1 cellular context compared by ENCODE assay signal in genomic region chr16:19521471-19522368, GRCh38.
TF ChIP-seq lines count a peak whose summit lies in the region.

Gene GDE1, minus strand, starts transcription at chr16:19522098. Its CDS starts 134 bp downstream, at chr16:19521964.

TF ChIP-seq in HEK293, 187 proteins besides CTCF, POLR2A, EP300 and RAD21 (continued from another document and continues in another):
- TF ChIP-seq PATZ1 (tag by site-specific recombination; IDR thresholded peaks at IDR 0.05) (peak; percentile 85), ZNF555 (tag by site-specific recombination; conservative IDR thresholded peaks at IDR 0.05) (no peak), ELK4 (IDR thresholded peaks at IDR 0.05; ENCODE audit: borderline replicate concordance, low read depth, low read length) (no peak), ZNF626 (tag by site-specific recombination; IDR thresholded peaks at IDR 0.05) (no peak), ZNF280D (tag by site-specific recombination; IDR thresholded peaks at IDR 0.05) (no peak), ATF2 (tag by site-specific recombination; IDR thresholded peaks at IDR 0.05; ENCODE audit: low read depth) (no peak), ZNF426 (tag by site-specific recombination; IDR thresholded peaks at IDR 0.05) (no peak), ZNF433 (tag by site-specific recombination; IDR thresholded peaks at IDR 0.05; ENCODE audit: low read depth) (no peak), ZNF280C (tag by site-specific recombination; IDR thresholded peaks at IDR 0.05) (no peak), ZIC2 (tag by site-specific recombination; IDR thresholded peaks at IDR 0.05) (peak; percentile 68), ZNF777 (tag by site-specific recombination; IDR thresholded peaks at IDR 0.05; ENCODE audit: borderline replicate concordance) (no peak), ZNF16 (tag by site-specific recombination; IDR thresholded peaks at IDR 0.05; ENCODE audit: low read depth) (no peak), ZBTB48 (tag by site-specific recombination; IDR thresholded peaks at IDR 0.05) (peak; percentile 84), ZNF202 (tag by site-specific recombination; IDR thresholded peaks at IDR 0.05; ENCODE audit: borderline replicate concordance) (no peak), BCL11B (tag by site-specific recombination; IDR thresholded peaks at IDR 0.05; ENCODE audit: low read depth) (no peak), ZFP41 (tag by site-specific recombination; IDR thresholded peaks at IDR 0.05; ENCODE audit: borderline replicate concordance) (no peak), ZNF658 (tag by site-specific recombination; IDR thresholded peaks at IDR 0.05) (no peak), ZEB2 (tag by site-specific recombination; IDR thresholded peaks at IDR 0.05) (peak; percentile 86; the same call in 1 of the 2 replicates), HOXA7 (CRISPR knock-in tag; IDR thresholded peaks at IDR 0.05; ENCODE audit: borderline replicate concordance) (no peak), ZNF529 (tag by site-specific recombination; IDR thresholded peaks at IDR 0.05; ENCODE audit: insufficient replicate concordance) (no peak), ZSCAN30 (tag by site-specific recombination; IDR thresholded peaks at IDR 0.05) (peak; percentile 79; the same call in 1 of the 2 replicates), AEBP2 (tag by site-specific recombination; IDR thresholded peaks at IDR 0.05; ENCODE audit: borderline replicate concordance) (no peak), PBX3 (CRISPR knock-in tag; IDR thresholded peaks at IDR 0.05) (no peak), GLI2 (tag by site-specific recombination; IDR thresholded peaks at IDR 0.05; ENCODE audit: borderline replicate concordance, low read depth) (no peak), SP2 (tag by site-specific recombination; IDR thresholded peaks at IDR 0.05) (peak; percentile 93), ZNF23 (tag by site-specific recombination; IDR thresholded peaks at IDR 0.05; ENCODE audit: borderline replicate concordance) (no peak), ZNF549 (tag by site-specific recombination; IDR thresholded peaks at IDR 0.05) (no peak), ZNF324 (tag by site-specific recombination; IDR thresholded peaks at IDR 0.05) (no peak), ZNF132 (tag by site-specific recombination; IDR thresholded peaks at IDR 0.05; ENCODE audit: borderline replicate concordance) (no peak), PRDM1 (tag by site-specific recombination; IDR thresholded peaks at IDR 0.05) (no peak), ZNF488 (tag by site-specific recombination; IDR thresholded peaks at IDR 0.05) (no peak), ZNF473 (tag by site-specific recombination; IDR thresholded peaks at IDR 0.05) (no peak), HOXD13 (CRISPR knock-in tag; IDR thresholded peaks at IDR 0.05; ENCODE audit: borderline replicate concordance) (no peak), ZBTB21 (tag by site-specific recombination; IDR thresholded peaks at IDR 0.05) (no peak), ZNF692 (tag by site-specific recombination; IDR thresholded peaks at IDR 0.05) (peak; percentile 72), ZNF184 (tag by site-specific recombination; IDR thresholded peaks at IDR 0.05) (no peak), ZNF114 (tag by site-specific recombination; IDR thresholded peaks at IDR 0.05) (no peak), ZNF544 (tag by site-specific recombination; IDR thresholded peaks at IDR 0.05) (no peak), ZFP69B (tag by site-specific recombination; IDR thresholded peaks at IDR 0.05) (no peak; the same call in none of the 2 replicates), ZNF621 (tag by site-specific recombination; IDR thresholded peaks at IDR 0.05) (no peak), BCL11A (tag by site-specific recombination; IDR thresholded peaks at IDR 0.05; ENCODE audit: low read depth) (no peak), ZSCAN4 (tag by site-specific recombination; IDR thresholded peaks at IDR 0.05) (no peak), ZNF138 (tag by site-specific recombination; IDR thresholded peaks at IDR 0.05; ENCODE audit: borderline replicate concordance) (no peak), ZNF558 (tag by site-specific recombination; IDR thresholded peaks at IDR 0.05) (no peak), ZNF701 (tag by site-specific recombination; IDR thresholded peaks at IDR 0.05) (no peak), HIC1 (tag by site-specific recombination; IDR thresholded peaks at IDR 0.05) (no peak), FEZF1 (tag by site-specific recombination; IDR thresholded peaks at IDR 0.05) (no peak)
